ENCODE assay signal across 21 cellular contexts in genomic region chr5:56845277-56845676, GRCh38. TPM values are rescaled to one million over a fixed set of nuclear protein-coding genes. Genes with fewer than 3 reads are reported as not detected.
DNase-seq lines count a peak whose midpoint lies in the region; ATAC-seq, FAIRE-seq and TF ChIP-seq lines count a peak whose summit lies in the region.
"Had no signal": no experiment of that assay in that cellular context is flagged by ENCODE, and none has a peak within 500 bp of the region (broad histone marks: within the 10 kb centered on the region; RNA-seq: fewer than 3 reads in every experiment).

No MANE protein-coding gene starts in this region.

- peak overlapping the region; percentile 62 to 96 (median 74) for H3K4me2 ChIP-seq in BLaER1 treated with 17β-estradiol and CSF1 and Interleukin-3, amounts not matched to agents 10 nM and 100 nM

- no peak for TF ChIP-seq CTCF in mucosa of descending colon (IDR thresholded peaks at IDR 0.05)

- TF ChIP-seq POLR2A in GM12892 (IDR thresholded peaks at IDR 0.05; ENCODE audit: low read depth, low read length): no peak

- H3K4me3 Mint-ChIP-seq in activated CD8-positive, alpha-beta T cell treated with anti-CD3 and anti-CD28 coated beads, Interleukin-2, amount 10 ng/mL, durations not matched to agents 7 days and 5 days: no peak overlapping the region
- H3K4me3 Mint-ChIP-seq: activated CD4-positive, alpha-beta T cell treated with anti-CD3 and anti-CD28 coated beads, Interleukin-2, amount 10 ng/mL, durations not matched to agents 7 days and 5 days had no signal

- H3K4me1 Mint-ChIP-seq in activated CD8-positive, alpha-beta T cell treated with anti-CD3 and anti-CD28 coated beads, Interleukin-2, amount 10 ng/mL, durations not matched to agents 7 days and 5 days (ENCODE audit: low read depth): peaks cover 38% of the 10 kb centered on the region

- no peak overlapping the region for H3K4me3 ChIP-seq in BLaER1 treated with 17β-estradiol and CSF1 and Interleukin-3, amounts not matched to agents 10 nM and 100 nM
- H3K4me3 ChIP-seq in mucosa of descending colon: no peak overlapping the region
- H3K4me3 ChIP-seq: dorsolateral prefrontal cortex, suprapubic skin had no signal

- H4K20me1 ChIP-seq in BLaER1 treated with 17β-estradiol and CSF1 and Interleukin-3, amounts not matched to agents 10 nM and 100 nM: peaks cover 71 to 100% (median 100%) of the 10 kb centered on the region in 11 experiments

- H3K36me3 Mint-ChIP-seq in activated CD8-positive, alpha-beta T cell treated with anti-CD3 and anti-CD28 coated beads, Interleukin-2, amount 10 ng/mL, durations not matched to agents 7 days and 5 days (ENCODE audit: low read depth): no peaks in the 10 kb centered on the region

- H3K9me3 ChIP-seq in BLaER1 treated with 17β-estradiol and CSF1 and Interleukin-3, amounts not matched to agents 10 nM and 100 nM (replicated peaks in 1 of 11): no peaks in the 10 kb centered on the region
- H3K9me3 ChIP-seq in mucosa of descending colon: no peaks in the 10 kb centered on the region
- H3K9me3 ChIP-seq: suprapubic skin had no signal

- CTCF ChIA-PET in activated CD8-positive, alpha-beta T cell treated with anti-CD3 and anti-CD28 coated beads, Interleukin-2, amount 10 ng/mL, durations not matched to agents 7 days and 5 days (lab: Charles Lee): no interaction called here

- H3K36me3 ChIP-seq in BLaER1 treated with 17β-estradiol and CSF1 and Interleukin-3, amounts not matched to agents 10 nM and 100 nM: peaks cover 11 to 69% (median 41%) of the 10 kb centered on the region in 11 experiments; a peak in 19 of 22 replicates
- no peaks in the 10 kb centered on the region for H3K36me3 ChIP-seq in mucosa of descending colon (ENCODE audit: low read depth)
- H3K36me3 ChIP-seq: suprapubic skin had no signal

- intact Hi-C loops in mucosa of descending colon (cut with DNase I, micrococcal nuclease): no loop called here

- H3K9ac ChIP-seq in BLaER1 treated with 17β-estradiol and CSF1 and Interleukin-3, amounts not matched to agents 10 nM and 100 nM: no peak overlapping the region
- H3K9ac ChIP-seq: parathyroid adenoma had no signal

- H3K27me3 Mint-ChIP-seq in activated CD8-positive, alpha-beta T cell treated with anti-CD3 and anti-CD28 coated beads, Interleukin-2, amount 10 ng/mL, durations not matched to agents 7 days and 5 days (ENCODE audit: low read depth): no peaks in the 10 kb centered on the region
- H3K27me3 Mint-ChIP-seq: activated CD4-positive, alpha-beta T cell treated with anti-CD3 and anti-CD28 coated beads, Interleukin-2, amount 10 ng/mL, durations not matched to agents 7 days and 5 days had no signal

- peak; percentile 44 for ATAC-seq in activated CD8-positive, alpha-beta T cell treated with anti-CD3 and anti-CD28 coated beads, Interleukin-2, amount 10 ng/mL, durations not matched to agents 7 days and 5 days
- peak; percentile 37 for ATAC-seq in mucosa of descending colon
- no peak for ATAC-seq in HG03159 (IDR thresholded peaks at IDR 0.05; ENCODE audit: unreplicated experiment)
- no peak for ATAC-seq in GM19463 (IDR thresholded peaks at IDR 0.05; ENCODE audit: unreplicated experiment)
- ATAC-seq in HG03095 (IDR thresholded peaks at IDR 0.05; ENCODE audit: unreplicated experiment): no peak
- ATAC-seq: left colon, Panc1 had no signal

- DNase-seq in GM12892 (ENCODE audit: insufficient read length) (no peak), mucosa of descending colon (no peak), DMS79 (lab: John Stamatoyannopoulos, UW) (no peak)
- DNase-seq in activated CD8-positive, alpha-beta T cell treated with anti-CD3 and anti-CD28 coated beads, Interleukin-2, amount 10 ng/mL, durations not matched to agents 7 days and 5 days: no peak
- DNase-seq: activated CD4-positive, alpha-beta T cell treated with anti-CD3 and anti-CD28 coated beads, Interleukin-2, amount 10 ng/mL, durations not matched to agents 7 days and 5 days; AML-193; amniotic stem cell; dorsolateral prefrontal cortex; GF-D8; left colon; NCI-H146; NCI-H2227 treated with DMSO at 0.1 percent for 48 hours; stimulated activated CD4-positive, alpha-beta T cell treated with anti-CD3 and anti-CD28 coated beads, Interleukin-4, amount 100 ng/mL, for 24 hours had no signal

- H3K27ac Mint-ChIP-seq in activated CD8-positive, alpha-beta T cell treated with anti-CD3 and anti-CD28 coated beads, Interleukin-2, amount 10 ng/mL, durations not matched to agents 7 days and 5 days: no peak overlapping the region
- H3K27ac Mint-ChIP-seq: activated CD4-positive, alpha-beta T cell treated with anti-CD3 and anti-CD28 coated beads, Interleukin-2, amount 10 ng/mL, durations not matched to agents 7 days and 5 days had no signal

- no peaks in the 10 kb centered on the region for H3K27me3 ChIP-seq in BLaER1 treated with 17β-estradiol and CSF1 and Interleukin-3, amounts not matched to agents 10 nM and 100 nM
- H3K27me3 ChIP-seq: dorsolateral prefrontal cortex, suprapubic skin had no signal

- peak overlapping the region in 3 of 11 experiments; percentile 11 to 31 (median 21); a peak in 3 of 22 replicates for H3K27ac ChIP-seq in BLaER1 treated with 17β-estradiol and CSF1 and Interleukin-3, amounts not matched to agents 10 nM and 100 nM
- H3K27ac ChIP-seq: dorsolateral prefrontal cortex, parathyroid adenoma, suprapubic skin had no signal

- H3K9me3 Mint-ChIP-seq in activated CD8-positive, alpha-beta T cell treated with anti-CD3 and anti-CD28 coated beads, Interleukin-2, amount 10 ng/mL, durations not matched to agents 7 days and 5 days (ENCODE audit: insufficient read depth): no peaks in the 10 kb centered on the region
- H3K9me3 Mint-ChIP-seq: activated CD4-positive, alpha-beta T cell treated with anti-CD3 and anti-CD28 coated beads, Interleukin-2, amount 10 ng/mL, durations not matched to agents 7 days and 5 days had no signal

- peaks cover 68 to 100% (median 100%) of the 10 kb centered on the region in 10 experiments for H3K4me1 ChIP-seq in BLaER1 treated with 17β-estradiol and CSF1 and Interleukin-3, amounts not matched to agents 10 nM and 100 nM
- peaks cover 4% of the 10 kb centered on the region for H3K4me1 ChIP-seq in mucosa of descending colon (ENCODE audit: low read depth)

- FAIRE-seq in GM12892 (lab: Jason Lieb, UNC): peak; percentile 24
- FAIRE-seq: GM12891 had no signal

- POLR2A ChIA-PET in activated CD8-positive, alpha-beta T cell treated with anti-CD3 and anti-CD28 coated beads, Interleukin-2, amount 10 ng/mL, durations not matched to agents 7 days and 5 days (lab: Charles Lee): no interaction called here

RNA-seq across cellular contexts. Expression of gene MAP3K1, which starts 29.9 kb away (rescaled TPM):
- polyA plus RNA-seq in GM12892 (2012; ENCODE audit: missing spikeins): 4.0 TPM
- 10 to 100 TPM; 24.1 to 25.1 TPM for total RNA-seq in activated CD8-positive, alpha-beta T cell treated with anti-CD3 and anti-CD28 coated beads, Interleukin-2, amount 10 ng/mL, durations not matched to agents 7 days and 5 days
- 10 to 100 TPM; 11.1 to 12.2 (median 11.5) TPM for total RNA-seq in mucosa of descending colon

Comparison
In these comparisons a context has a peak if more than half of its experiments do, and no peak if none do; other contexts are left out.
1. ATAC-seq: peak in activated CD8-positive, alpha-beta T cell treated with anti-CD3 and anti-CD28 coated beads, Interleukin-2, amount 10 ng/mL, durations not matched to agents 7 days and 5 days (single experiment) and mucosa of descending colon (single experiment); none in HG03159 (single experiment), GM19463 (single experiment) and HG03095 (single experiment).